8 cellular contexts compared by ENCODE assay signal in the genomic region with DNA sequence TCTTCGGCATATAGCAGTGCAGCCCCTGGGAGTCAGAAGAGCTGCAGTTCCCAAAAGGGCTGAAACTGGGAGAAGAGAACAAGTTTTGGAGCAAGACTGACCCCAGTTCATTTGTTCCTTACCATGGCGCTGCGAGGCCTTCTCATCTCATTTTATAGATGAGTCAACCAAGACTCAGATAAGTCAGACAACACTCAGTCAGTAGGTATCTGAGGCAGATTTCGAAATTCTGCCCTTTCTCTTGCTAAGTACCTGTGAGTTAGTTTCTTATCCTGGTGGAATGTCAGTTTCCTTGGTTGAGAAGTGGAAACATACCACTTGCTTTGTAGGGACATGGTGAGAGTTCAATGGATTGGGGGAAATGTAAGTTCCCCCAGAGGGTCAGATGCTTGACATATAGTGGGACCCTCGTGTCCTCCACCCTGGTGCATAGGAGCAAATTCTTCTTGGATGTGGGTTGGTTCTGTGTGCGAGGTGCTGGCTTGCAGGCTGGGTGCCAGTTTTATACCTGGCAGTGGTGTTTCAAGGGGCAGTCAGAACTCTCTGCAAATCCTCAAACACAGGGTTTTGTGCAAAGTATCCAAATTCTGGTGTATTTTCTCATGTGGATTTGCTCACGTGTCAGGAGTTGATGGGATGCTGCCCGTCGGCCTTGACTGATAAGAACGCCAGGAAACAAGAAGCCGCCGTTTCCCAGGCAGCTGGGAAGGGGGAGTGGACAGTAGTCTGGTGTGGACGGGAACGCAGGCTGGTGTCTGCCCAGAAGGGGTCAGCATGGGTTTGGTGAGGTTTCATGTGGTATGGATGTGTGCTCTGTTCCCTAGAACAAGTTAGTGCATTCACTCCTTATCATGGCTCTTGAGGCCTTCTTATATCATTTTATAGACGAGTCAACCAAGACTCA.
A peak's percentile ranks its signal among the peaks of the same experiment; 100 is the strongest.
DNase-seq lines count a peak whose midpoint lies in the region; ATAC-seq and TF ChIP-seq lines count a peak whose summit lies in the region.

No MANE protein-coding gene starts in this region.

- H3K9me3 Mint-ChIP-seq in Caco-2 (ENCODE audit: unreplicated experiment) = no peaks in the 10 kb centered on the region

- H3K27me3 Mint-ChIP-seq in Caco-2 (ENCODE audit: insufficient read depth, unreplicated experiment) = no peaks in the 10 kb centered on the region

- H3K4me1 ChIP-seq in Caco-2 (peaks cover 45% of the 10 kb centered on the region), esophagus muscularis mucosa (peaks cover 66 to 86% (median 85%) of the 10 kb centered on the region in 4 donors), parathyroid adenoma (peaks cover 29% of the 10 kb centered on the region), Karpas-422 (ENCODE audit: low read length) (peaks cover 5% of the 10 kb centered on the region)

- CTCF ChIA-PET in Caco-2 (lab: Charles Lee) = interaction anchor here (0.6 kb wide), 2 partner anchors 112 to 453 kb away, joined by 3 to 7 read pairs; no protein-coding TSS in a partner anchor

- 81% methylated on average over 14 of the region's 15 CpGs for WGBS in esophagus muscularis mucosa

- peak overlapping the region; percentile 69 for H3K4me2 ChIP-seq in parathyroid adenoma (ENCODE audit: low read length)
- H3K4me2 ChIP-seq in Karpas-422 (ENCODE audit: low read depth, low read length, poor library complexity, severe bottlenecking) = no peak overlapping the region

- no peak for TF ChIP-seq POLR2A in esophagus muscularis mucosa (IDR thresholded peaks at IDR 0.05; ENCODE audit: low read depth)

- in situ Hi-C loops in KBM-7 (cut with MboI; ENCODE audit: low pct_unique_long_range_greater_than_20kb, low sequenced_read_pairs) = no loop called here

- peak overlapping the region; percentile 64 for H3K4me3 Mint-ChIP-seq in Caco-2 (ENCODE audit: unreplicated experiment)

- intact Hi-C loops in Caco-2 (cut with micrococcal nuclease; ENCODE audit: unreplicated experiment) = loop anchor here (1.0 kb wide), 1 partner anchor 58 kb away; no protein-coding TSS in a partner anchor
- intact Hi-C loops in esophagus muscularis mucosa (cut with DNase I) = no loop called here

- peak overlapping the region; percentile 6 for H3K27ac Mint-ChIP-seq in Caco-2 (ENCODE audit: unreplicated experiment)

- no peak overlapping the region for H2AFZ ChIP-seq in parathyroid adenoma
- no peak overlapping the region for H2AFZ ChIP-seq in Karpas-422 (ENCODE audit: low read length)

- H3K27me3 ChIP-seq in Caco-2 (replicated peaks; ENCODE audit: control insufficient read depth, insufficient read depth, low read length) (no peaks in the 10 kb centered on the region), esophagus muscularis mucosa (peaks cover 0 to 7% (median 0%) of the 10 kb centered on the region in 4 donors), parathyroid adenoma (ENCODE audit: control insufficient read depth, insufficient read depth, low read length) (no peaks in the 10 kb centered on the region), Karpas-422 (ENCODE audit: low read length) (no peaks in the 10 kb centered on the region)

- POLR2A ChIA-PET in Caco-2 (lab: Charles Lee) = no interaction called here

- no peaks in the 10 kb centered on the region for H3K9me2 ChIP-seq in Karpas-422 (replicated peaks; ENCODE audit: insufficient read depth, low read length)

- H3K4me3 ChIP-seq in Caco-2 (ENCODE audit: low read depth, low read length) (no peak overlapping the region), esophagus muscularis mucosa (peak overlapping the region; percentile 64 to 75 (median 66)), parathyroid adenoma (ENCODE audit: low read depth, low read length) (no peak overlapping the region), Karpas-422 (ENCODE audit: low read length) (no peak overlapping the region)

- peak; percentile 13 to 15 for TF ChIP-seq CTCF in Caco-2 (IDR thresholded peaks at IDR 0.05; ENCODE audit: insufficient read depth in 1 of 2, low read depth in 1 of 2, low read length in 1 of 2, severe bottlenecking in 1 of 2, unreplicated experiment in 1 of 2)
- no peak for TF ChIP-seq CTCF in esophagus muscularis mucosa (IDR thresholded peaks at IDR 0.05)
- TF ChIP-seq CTCF in parathyroid adenoma (IDR thresholded peaks at IDR 0.05) = no peak

- H3K4me1 Mint-ChIP-seq in Caco-2 (ENCODE audit: low read depth, unreplicated experiment) = peaks cover 35% of the 10 kb centered on the region

- TF ChIP-seq EP300 in esophagus muscularis mucosa (IDR thresholded peaks at IDR 0.05) = no peak

- no peaks in the 10 kb centered on the region; the same call in 1 of the 2 replicates for H4K20me1 ChIP-seq in Karpas-422 (ENCODE audit: insufficient read depth, low read depth, low read length)

- peak overlapping the region; percentile 20 to 70 (median 51) for H3K27ac ChIP-seq in esophagus muscularis mucosa (replicated peaks in 1 of 4)
- H3K27ac ChIP-seq in parathyroid adenoma = peak overlapping the region; percentile 16
- no peak overlapping the region for H3K27ac ChIP-seq in Karpas-422 (ENCODE audit: low read length)

- DNase-seq in Caco-2 (peak in 1 of 2 experiments; percentile 52), RKO (ENCODE audit: low spot score) (peak; percentile 96), esophagus muscularis mucosa (ENCODE audit: extremely low spot score) (no peak), KBM-7 (no peak), Karpas-422 (no peak)

- H3K79me2 ChIP-seq in parathyroid adenoma (peaks cover 54% of the 10 kb centered on the region), Karpas-422 (ENCODE audit: low read length) (no peaks in the 10 kb centered on the region)

- no peaks in the 10 kb centered on the region for H3K36me3 ChIP-seq in Caco-2 (ENCODE audit: control insufficient read depth, insufficient read depth, low read length)
- H3K36me3 ChIP-seq in esophagus muscularis mucosa = no peaks in the 10 kb centered on the region
- no peaks in the 10 kb centered on the region for H3K36me3 ChIP-seq in parathyroid adenoma (ENCODE audit: control insufficient read depth, insufficient read depth, low read length)
- no peaks in the 10 kb centered on the region for H3K36me3 ChIP-seq in Karpas-422 (ENCODE audit: insufficient read depth, low read length)

- ATAC-seq in HG03460 (IDR thresholded peaks at IDR 0.05; ENCODE audit: unreplicated experiment) = no peak
- no peak for ATAC-seq in HG03469 (IDR thresholded peaks at IDR 0.05; ENCODE audit: unreplicated experiment)

- H3K36me3 Mint-ChIP-seq in Caco-2 (ENCODE audit: insufficient read depth, unreplicated experiment) = no peaks in the 10 kb centered on the region

- H3K9me3 ChIP-seq in Caco-2 = no peaks in the 10 kb centered on the region
- H3K9me3 ChIP-seq in esophagus muscularis mucosa = no peaks in the 10 kb centered on the region
- no peaks in the 10 kb centered on the region for H3K9me3 ChIP-seq in parathyroid adenoma (ENCODE audit: control insufficient read depth, low read length)
- H3K9me3 ChIP-seq in Karpas-422 (ENCODE audit: low read length) = no peaks in the 10 kb centered on the region

- H3K9ac ChIP-seq in parathyroid adenoma (no peak overlapping the region), Karpas-422 (ENCODE audit: low read length) (no peak overlapping the region)

- no TSS peak for BruUV-seq in Caco-2 (replicated peaks; lab: Mats Ljungman, UMichigan)

Comparison
In these comparisons a context has a peak if more than half of its experiments do, and no peak if none do; other contexts are left out.
1. H3K4me3 ChIP-seq: peak in esophagus muscularis mucosa (4 of 4); none in Caco-2 (single experiment), parathyroid adenoma (single experiment) and Karpas-422 (single experiment).
2. CTCF ChIP-seq: peak in Caco-2 (2 of 2); none in esophagus muscularis mucosa (0 of 3) and parathyroid adenoma (single experiment).